In the genomic region with DNA sequence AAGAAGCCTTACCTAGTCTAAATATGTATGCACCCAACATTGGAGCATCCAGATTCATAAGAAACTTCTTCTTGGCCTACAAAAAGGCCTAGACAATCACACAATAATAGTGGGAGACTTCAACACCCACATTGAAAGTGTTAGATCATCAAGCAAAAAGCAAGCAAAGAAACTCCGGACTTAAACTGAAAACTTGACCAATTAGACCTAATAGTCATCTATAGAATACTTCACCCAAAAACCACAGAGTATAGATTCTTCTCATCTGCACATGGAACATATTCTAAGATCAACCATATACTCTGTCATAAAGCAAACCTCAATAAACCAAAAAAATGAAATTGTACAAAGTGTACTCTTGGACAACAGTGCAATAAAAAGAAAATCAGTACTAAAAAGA, we compare ENCODE assay signal across 1 cellular context.
TF ChIP-seq lines count a peak whose summit lies in the region.

No MANE protein-coding gene starts in this region.

TF ChIP-seq in GM12878, 131 proteins besides CTCF, POLR2A, EP300 and RAD21 (continued from another document):
- TF ChIP-seq BCLAF1 (IDR thresholded peaks at IDR 0.05) (no peak), PAX8 (IDR thresholded peaks at IDR 0.05) (no peak), NR2F1 (conservative IDR thresholded peaks at IDR 0.05) (no peak), BCL11A (IDR thresholded peaks at IDR 0.05; ENCODE audit: low read depth, low read length) (peak; percentile 70; the same call in 1 of the 2 replicates), TAF1 (IDR thresholded peaks at IDR 0.05; ENCODE audit: borderline replicate concordance, low read depth, low read length) (no peak), ATF7 (IDR thresholded peaks at IDR 0.05; ENCODE audit: low read depth) (0 out of 2 replicates have a peak, but pooled peaks have one; percentile 17), TCF7 (IDR thresholded peaks at IDR 0.05; ENCODE audit: borderline replicate concordance) (0 out of 2 replicates have a peak, but pooled peaks have one; percentile 26), JUNB (IDR thresholded peaks at IDR 0.05) (peak; percentile 75), RELA (IDR thresholded peaks at IDR 0.05; ENCODE audit: borderline replicate concordance, partially characterized antibody) (no peak), IRF4 (IDR thresholded peaks at IDR 0.05; ENCODE audit: low read depth, low read length) (0 out of 2 replicates have a peak, but pooled peaks have one; percentile 18), NFIC (IDR thresholded peaks at IDR 0.05; ENCODE audit: low read depth, low read length) (peak; percentile 60; the same call in 1 of the 2 replicates), MLLT1 (IDR thresholded peaks at IDR 0.05) (no peak; the same call in 1 of the 2 replicates), CHD1 (IDR thresholded peaks at IDR 0.05; ENCODE audit: low read depth, low read length) (no peak), ZNF274 (IDR thresholded peaks at IDR 0.05; ENCODE audit: insufficient read depth, insufficient read length) (no peak), ESRRA (IDR thresholded peaks at IDR 0.05; ENCODE audit: low read length) (no peak), NFYA (IDR thresholded peaks at IDR 0.05; ENCODE audit: borderline replicate concordance, low read depth, low read length) (no peak), MTA2 (IDR thresholded peaks at IDR 0.05; ENCODE audit: low read depth) (peak; percentile 82), BMI1 (IDR thresholded peaks at IDR 0.05; ENCODE audit: borderline replicate concordance) (no peak), CHD2 (IDR thresholded peaks at IDR 0.05; ENCODE audit: borderline replicate concordance, low read depth, low read length) (no peak), RUNX3 (IDR thresholded peaks at IDR 0.05; ENCODE audit: low read length) (peak; percentile 89)
- TF ChIP-seq, protein P1, sequence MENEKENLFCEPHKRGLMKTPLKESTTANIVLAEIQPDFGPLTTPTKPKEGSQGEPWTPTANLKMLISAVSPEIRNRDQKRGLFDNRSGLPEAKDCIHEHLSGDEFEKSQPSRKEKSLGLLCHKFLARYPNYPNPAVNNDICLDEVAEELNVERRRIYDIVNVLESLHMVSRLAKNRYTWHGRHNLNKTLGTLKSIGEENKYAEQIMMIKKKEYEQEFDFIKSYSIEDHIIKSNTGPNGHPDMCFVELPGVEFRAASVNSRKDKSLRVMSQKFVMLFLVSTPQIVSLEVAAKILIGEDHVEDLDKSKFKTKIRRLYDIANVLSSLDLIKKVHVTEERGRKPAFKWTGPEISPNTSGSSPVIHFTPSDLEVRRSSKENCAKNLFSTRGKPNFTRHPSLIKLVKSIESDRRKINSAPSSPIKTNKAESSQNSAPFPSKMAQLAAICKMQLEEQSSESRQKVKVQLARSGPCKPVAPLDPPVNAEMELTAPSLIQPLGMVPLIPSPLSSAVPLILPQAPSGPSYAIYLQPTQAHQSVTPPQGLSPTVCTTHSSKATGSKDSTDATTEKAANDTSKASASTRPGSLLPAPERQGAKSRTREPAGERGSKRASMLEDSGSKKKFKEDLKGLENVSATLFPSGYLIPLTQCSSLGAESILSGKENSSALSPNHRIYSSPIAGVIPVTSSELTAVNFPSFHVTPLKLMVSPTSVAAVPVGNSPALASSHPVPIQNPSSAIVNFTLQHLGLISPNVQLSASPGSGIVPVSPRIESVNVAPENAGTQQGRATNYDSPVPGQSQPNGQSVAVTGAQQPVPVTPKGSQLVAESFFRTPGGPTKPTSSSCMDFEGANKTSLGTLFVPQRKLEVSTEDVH (IDR thresholded peaks at IDR 0.05; ENCODE audit: low read depth, partially characterized antibody): no peak
- TF ChIP-seq, protein P2, sequence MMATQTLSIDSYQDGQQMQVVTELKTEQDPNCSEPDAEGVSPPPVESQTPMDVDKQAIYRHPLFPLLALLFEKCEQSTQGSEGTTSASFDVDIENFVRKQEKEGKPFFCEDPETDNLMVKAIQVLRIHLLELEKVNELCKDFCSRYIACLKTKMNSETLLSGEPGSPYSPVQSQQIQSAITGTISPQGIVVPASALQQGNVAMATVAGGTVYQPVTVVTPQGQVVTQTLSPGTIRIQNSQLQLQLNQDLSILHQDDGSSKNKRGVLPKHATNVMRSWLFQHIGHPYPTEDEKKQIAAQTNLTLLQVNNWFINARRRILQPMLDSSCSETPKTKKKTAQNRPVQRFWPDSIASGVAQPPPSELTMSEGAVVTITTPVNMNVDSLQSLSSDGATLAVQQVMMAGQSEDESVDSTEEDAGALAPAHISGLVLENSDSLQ (IDR thresholded peaks at IDR 0.05): no peak
